11 cellular contexts compared by ENCODE assay signal in genomic region chr17:50603340-50603739, GRCh38. TPM values are rescaled to one million over a fixed set of nuclear protein-coding genes. Genes with fewer than 3 reads are reported as not detected.
DNase-seq lines count a peak whose midpoint lies in the region; ATAC-seq, FAIRE-seq and TF ChIP-seq lines count a peak whose summit lies in the region.
"Had no signal": no experiment of that assay in that cellular context is flagged by ENCODE, and none has a peak within 500 bp of the region (broad histone marks: within the 10 kb centered on the region; RNA-seq: fewer than 3 reads in every experiment).

No MANE protein-coding gene starts in this region.

- no peaks in the 10 kb centered on the region for H3K9me3 Mint-ChIP-seq in nephron progenitor cell
- H3K9me3 Mint-ChIP-seq: activated naive CD4-positive, alpha-beta T cell treated with anti-CD3 and anti-CD28 coated beads, Interleukin-2, amount 50 U/mL, for 24 hours had no signal

- peaks cover 44% of the 10 kb centered on the region for H3K27me3 Mint-ChIP-seq in nephron progenitor cell (ENCODE audit: low read depth, poor library complexity)

- peak; percentile 30 for TF ChIP-seq CTCF in nephron progenitor cell (IDR thresholded peaks at IDR 0.05)

- peak overlapping the region; percentile 49 for H3K4me3 Mint-ChIP-seq in nephron progenitor cell
- H3K4me3 Mint-ChIP-seq: activated naive CD4-positive, alpha-beta T cell treated with anti-CD3 and anti-CD28 coated beads, Interleukin-2, amount 50 U/mL, for 24 hours had no signal

- no peaks in the 10 kb centered on the region for H3K36me3 Mint-ChIP-seq in nephron progenitor cell (ENCODE audit: low read depth)
- H3K36me3 Mint-ChIP-seq: activated naive CD4-positive, alpha-beta T cell treated with anti-CD3 and anti-CD28 coated beads, Interleukin-2, amount 50 U/mL, for 24 hours had no signal

- H3K27ac Mint-ChIP-seq in nephron progenitor cell = no peak overlapping the region
- H3K27ac Mint-ChIP-seq: activated naive CD4-positive, alpha-beta T cell treated with anti-CD3 and anti-CD28 coated beads, Interleukin-2, amount 50 U/mL, for 24 hours had no signal

- no peak for FAIRE-seq in HTR-8/SVneo (lab: Jason Lieb, UNC)

- ATAC-seq in esophagus mucosa = no peak

- peak; percentile 42 to 67 for DNase-seq in NCI-H2081 (lab: John Stamatoyannopoulos, UW)
- DNase-seq in NCI-H2081 treated with DMSO at 0.1 percent for 48 hours (lab: John Stamatoyannopoulos, UW) = no peak
- peak; percentile 45 for DNase-seq in HTR-8/SVneo (ENCODE audit: insufficient read length, low spot score)
- DNase-seq in RPMI8226 = peak; percentile 67
- no peak for DNase-seq in nephron progenitor cell
- DNase-seq in NCI-H446 (lab: John Stamatoyannopoulos, UW) = no peak
- no peak for DNase-seq in stimulated activated naive CD4-positive, alpha-beta T cell treated with Interleukin-2 at 50 U/mL for 16 hours (lab: John Stamatoyannopoulos, UW)
- DNase-seq: mesenchymal stem cell had no signal

- peaks cover 48% of the 10 kb centered on the region for H3K4me1 Mint-ChIP-seq in nephron progenitor cell
- H3K4me1 Mint-ChIP-seq: activated naive CD4-positive, alpha-beta T cell treated with anti-CD3 and anti-CD28 coated beads, Interleukin-2, amount 50 U/mL, for 24 hours had no signal

RNA-seq across cellular contexts. Expression of gene ABCC3, which starts 31.3 kb away (rescaled TPM):
- 17.6 TPM for total RNA-seq in esophagus mucosa

RNA-seq across cellular contexts. Expression of gene CACNA1G, which starts 42.8 kb away (rescaled TPM):
- 0.08 TPM for total RNA-seq in esophagus mucosa
- total RNA-seq: MCF 10A had no signal

RNA-seq across cellular contexts. Expression of gene SPATA20, which starts 56.4 kb away (rescaled TPM):
- 16.8 TPM for total RNA-seq in esophagus mucosa

Comparison
In these comparisons a context has a peak if more than half of its experiments do, and no peak if none do; other contexts are left out.
1. DNase-seq: peak in NCI-H2081 (2 of 2), HTR-8/SVneo (single experiment) and RPMI8226 (single experiment); none in NCI-H2081 treated with DMSO at 0.1 percent for 48 hours (single experiment), nephron progenitor cell (single experiment), NCI-H446 (0 of 2) and stimulated activated naive CD4-positive, alpha-beta T cell treated with Interleukin-2 at 50 U/mL for 16 hours (single experiment).